In the genomic region with DNA sequence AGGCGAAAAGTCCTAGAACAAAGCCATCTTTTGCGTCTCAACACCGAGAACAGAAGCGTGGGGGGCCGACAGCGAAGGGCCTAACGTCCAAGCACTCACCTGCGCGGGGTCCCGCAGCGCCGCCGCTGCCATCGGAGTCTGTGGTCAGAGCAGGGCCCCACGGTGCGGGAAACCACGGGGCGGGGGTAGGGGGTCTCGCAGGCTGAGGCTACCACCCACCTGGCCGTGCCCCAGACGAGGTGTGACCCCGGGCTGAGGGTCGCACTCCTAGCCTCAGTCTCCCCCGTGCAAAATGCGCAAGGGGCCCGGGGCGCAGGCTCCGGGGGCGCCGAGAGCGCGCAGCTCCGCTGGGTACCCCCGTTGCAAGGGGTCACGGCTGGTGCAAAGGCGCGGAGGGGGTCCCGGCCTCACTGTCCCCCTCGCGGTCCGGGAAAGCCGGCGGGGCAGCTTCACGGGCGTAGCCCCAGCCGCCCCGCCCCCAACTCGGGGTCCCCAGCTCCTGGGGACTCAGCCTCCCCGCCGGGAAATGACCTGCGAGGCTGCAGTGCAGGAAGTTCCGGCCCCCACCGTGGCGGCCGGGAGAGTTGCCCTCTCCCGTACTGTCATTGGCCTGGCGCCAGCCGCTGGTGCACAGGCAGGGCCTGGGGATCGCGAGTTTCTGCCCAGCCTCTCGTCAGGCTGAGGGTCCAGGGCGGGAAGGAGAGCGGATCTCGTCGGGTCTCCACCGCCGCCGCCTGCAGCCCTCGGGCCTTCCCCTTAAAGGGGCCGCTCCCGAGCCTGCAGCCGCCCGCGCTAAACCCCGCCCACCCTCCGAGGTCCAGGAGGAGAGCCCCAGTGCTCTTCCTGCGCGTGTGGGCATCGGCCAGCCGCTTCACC, we compare ENCODE assay signal across 1 cellular context.
TF ChIP-seq lines count a peak whose summit lies in the region.

TSS of gene ZNF792 (minus strand) at position 699 of the 876 bp plus-strand sequence. CDS start at position 132, 567 bp downstream.

TF ChIP-seq in GM23338, 12 proteins besides CTCF, POLR2A, EP300 and RAD21 (continued from another document):
- TF ChIP-seq ZNF462 (CRISPR knock-in tag; IDR thresholded peaks at IDR 0.05) (no peak), ZNF114 (CRISPR knock-in tag; IDR thresholded peaks at IDR 0.05) (no peak), NANOG (IDR thresholded peaks at IDR 0.05; ENCODE audit: borderline replicate concordance) (no peak)
